ENCODE assay signal across 8 cellular contexts in genomic region chr17:7204335-7204734, GRCh38.
DNase-seq lines count a peak whose midpoint lies in the region; ATAC-seq and TF ChIP-seq lines count a peak whose summit lies in the region.

No MANE protein-coding gene starts in this region.

- no peaks in the 10 kb centered on the region for H3K27me3 ChIP-seq in rectal smooth muscle tissue (ENCODE audit: control insufficient read depth, insufficient read depth, low read length)

- peaks cover 5% of the 10 kb centered on the region for H3K36me3 ChIP-seq in rectal smooth muscle tissue (ENCODE audit: control insufficient read depth, insufficient read depth, low read length)

- H3K27ac ChIP-seq in rectal smooth muscle tissue (ENCODE audit: low read depth, low read length): peak overlapping the region; percentile 65

- H3K4me3 ChIP-seq in GM12864 (ENCODE audit: low read depth, low read length): peak overlapping the region; percentile 47; the same call in 1 of the 2 replicates
- H3K4me3 ChIP-seq in fibroblast of mammary gland (ENCODE audit: control insufficient read depth, low read depth, low read length): peak overlapping the region; percentile 54
- peak overlapping the region; percentile 22 for H3K4me3 ChIP-seq in rectal smooth muscle tissue (ENCODE audit: low read length)

- no peak for TF ChIP-seq CTCF in GM12864 (IDR thresholded peaks at IDR 0.05; ENCODE audit: low read depth, low read length, missing control alignments)
- no peak for TF ChIP-seq CTCF in fibroblast of mammary gland (conservative IDR thresholded peaks at IDR 0.05; ENCODE audit: control insufficient read depth, insufficient read depth, low read depth, low read length)

- H3K4me1 ChIP-seq in rectal smooth muscle tissue (ENCODE audit: control insufficient read depth, insufficient read depth, low read length): peaks cover 3% of the 10 kb centered on the region

- no peak overlapping the region for H3K9ac ChIP-seq in rectal smooth muscle tissue (ENCODE audit: low read length)

- DNase-seq in GM12864 (ENCODE audit: low read depth) (no peak), T follicular helper cell (ENCODE audit: low read depth) (peak; percentile 25), fibroblast of mammary gland (ENCODE audit: low read depth) (no peak), NCI-H510A treated with DMSO at 0.1 percent for 48 hours (lab: John Stamatoyannopoulos, UW) (no peak)
- DNase-seq in stimulated activated CD4-positive, alpha-beta T cell treated with anti-CD3 and anti-CD28 coated beads, Interleukin-2, amount 100 ng/mL, for 48 hours: no peak

- ATAC-seq in HG02623 (IDR thresholded peaks at IDR 0.05; ENCODE audit: unreplicated experiment) (no peak), GM21825 (IDR thresholded peaks at IDR 0.05; ENCODE audit: unreplicated experiment) (no peak)
